Comparison of ENCODE assay signal across 8 cellular contexts in genomic region chr1:84724128-84724860, GRCh38.
A peak's percentile ranks its signal among the peaks of the same experiment; 100 is the strongest.
DNase-seq lines count a peak whose midpoint lies in the region; ATAC-seq lines count a peak whose summit lies in the region.

No MANE protein-coding gene starts in this region.

- peak; percentile 67 for ATAC-seq in effector memory CD8-positive, alpha-beta T cell (replicated peaks)
- ATAC-seq in HG03521 (IDR thresholded peaks at IDR 0.05; ENCODE audit: unreplicated experiment) = no peak

- DNase-seq in DMS 273 (lab: John Stamatoyannopoulos, UW; ENCODE audit: unreplicated experiment) (peak; percentile 22), DMS 273 treated with DMSO at 0.1 percent for 48 hours (lab: John Stamatoyannopoulos, UW) (no peak), hypothalamus (lab: John Stamatoyannopoulos, UW) (no peak), Kasumi-1 (lab: John Stamatoyannopoulos, UW) (no peak)
- peak; percentile 20 for DNase-seq in activated CD4-positive, alpha-beta T cell treated with anti-CD3 and anti-CD28 coated beads for 1 hour
- DNase-seq in effector memory CD8-positive, alpha-beta T cell = peak; percentile 47 to 52 (median 50)
- peak; percentile 32 to 43 for DNase-seq in stimulated activated CD4-positive, alpha-beta T cell treated with anti-CD3 and anti-CD28 coated beads, Interleukin-4, amount 100 ng/mL, for 48 hours (ENCODE audit: low read depth in 2 of 2)

- peaks cover 9 to 15% of the 10 kb centered on the region in 2 donors for H3K27me3 Mint-ChIP-seq in effector memory CD8-positive, alpha-beta T cell

- no peak overlapping the region for H3K27ac Mint-ChIP-seq in effector memory CD8-positive, alpha-beta T cell

- H3K9me3 Mint-ChIP-seq in effector memory CD8-positive, alpha-beta T cell = no peaks in the 10 kb centered on the region

- H3K4me3 Mint-ChIP-seq in effector memory CD8-positive, alpha-beta T cell = no peak overlapping the region

- H3K4me1 Mint-ChIP-seq in effector memory CD8-positive, alpha-beta T cell (ENCODE audit: low read depth in 2 of 2) = no peaks in the 10 kb centered on the region

- no peaks in the 10 kb centered on the region for H3K36me3 Mint-ChIP-seq in effector memory CD8-positive, alpha-beta T cell (ENCODE audit: insufficient read depth)

Comparison
In these comparisons a context has a peak if more than half of its experiments do, and no peak if none do; other contexts are left out.
1. DNase-seq: peak in DMS 273 (single experiment), activated CD4-positive, alpha-beta T cell treated with anti-CD3 and anti-CD28 coated beads for 1 hour (single experiment), effector memory CD8-positive, alpha-beta T cell (3 of 3) and stimulated activated CD4-positive, alpha-beta T cell treated with anti-CD3 and anti-CD28 coated beads, Interleukin-4, amount 100 ng/mL, for 48 hours (2 of 2); none in DMS 273 treated with DMSO at 0.1 percent for 48 hours (single experiment), hypothalamus (0 of 51) and Kasumi-1 (0 of 2).